ENCODE assay signal across 22 cellular contexts in the genomic region with DNA sequence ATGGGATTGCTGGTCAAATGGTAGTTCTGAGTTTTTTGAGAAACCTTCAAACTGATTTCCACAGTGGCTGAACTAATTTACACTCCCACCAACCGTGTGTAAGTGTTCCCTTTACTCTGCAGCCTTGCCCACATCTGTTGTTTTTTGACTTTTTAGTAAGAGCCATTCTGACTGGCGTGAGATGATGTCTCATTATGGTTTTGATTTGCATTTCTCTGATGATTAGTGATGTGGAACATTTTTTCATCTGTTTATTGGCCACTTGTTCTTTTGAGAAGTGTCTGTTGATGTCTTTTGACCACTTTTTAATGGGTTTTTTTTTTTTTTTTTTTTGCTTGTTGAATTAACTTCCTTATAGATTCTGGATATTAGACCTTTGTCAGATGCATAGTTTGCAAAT. TPM values are rescaled to one million over a fixed set of nuclear protein-coding genes. Genes with fewer than 3 reads are reported as not detected.
DNase-seq lines count a peak whose midpoint lies in the region; ATAC-seq lines count a peak whose summit lies in the region.
"Had no signal": no experiment of that assay in that cellular context is flagged by ENCODE, and none has a peak within 500 bp of the region (broad histone marks: within the 10 kb centered on the region; RNA-seq: fewer than 3 reads in every experiment).

No MANE protein-coding gene starts in this region.

- H3K9me3 Mint-ChIP-seq in activated T-helper 17 cell treated with anti-CD3 and anti-CD28 coated beads, Interleukin-2, amount 50 U/mL, for 72 hours: no peaks in the 10 kb centered on the region
- H3K9me3 Mint-ChIP-seq: GM23338; H9; T-helper 1 cell treated with Interleukin-12 subunit alpha and Interleukin-12 subunit beta and Interleukin-4 antibody, amounts not matched to agents 30 μg/mL and 1 μg/mL, for 36 hours had no signal

- H3K4me3 Mint-ChIP-seq in activated T-helper 17 cell treated with anti-CD3 and anti-CD28 coated beads, Interleukin-2, amount 50 U/mL, for 72 hours: no peak overlapping the region
- H3K4me3 Mint-ChIP-seq: GM23338; H9; T-helper 1 cell treated with Interleukin-12 subunit alpha and Interleukin-12 subunit beta and Interleukin-4 antibody, amounts not matched to agents 30 μg/mL and 1 μg/mL, for 36 hours had no signal

- peak overlapping the region; percentile 64 for H3K27ac Mint-ChIP-seq in activated T-helper 17 cell treated with anti-CD3 and anti-CD28 coated beads, Interleukin-2, amount 50 U/mL, for 72 hours
- H3K27ac Mint-ChIP-seq: CD4-positive, CD25-positive, alpha-beta regulatory T cell; GM23338; H9; T-helper 1 cell treated with Interleukin-12 subunit alpha and Interleukin-12 subunit beta and Interleukin-4 antibody, amounts not matched to agents 30 μg/mL and 1 μg/mL, for 36 hours had no signal

- H3K4me1 Mint-ChIP-seq in activated T-helper 17 cell treated with anti-CD3 and anti-CD28 coated beads, Interleukin-2, amount 50 U/mL, for 72 hours: peaks cover 9% of the 10 kb centered on the region

- H3K36me3 Mint-ChIP-seq in activated T-helper 17 cell treated with anti-CD3 and anti-CD28 coated beads, Interleukin-2, amount 50 U/mL, for 72 hours (ENCODE audit: low read depth): peaks cover 17% of the 10 kb centered on the region

- no peak for ATAC-seq in activated T-helper 17 cell treated with anti-CD3 and anti-CD28 coated beads, Interleukin-2, amount 50 U/mL, for 72 hours (replicated peaks)
- ATAC-seq in HG02610 (IDR thresholded peaks at IDR 0.05; ENCODE audit: unreplicated experiment): no peak
- ATAC-seq: GM23338 had no signal

- DNase-seq in DMS79 treated with DMSO at 0.1 percent for 48 hours (lab: John Stamatoyannopoulos, UW) (peak; percentile 4), DMS79 (lab: John Stamatoyannopoulos, UW) (no peak), NCI-H526 (lab: John Stamatoyannopoulos, UW) (peak; percentile 27 to 29), T1000 (lab: John Stamatoyannopoulos, UW) (no peak)
- DNase-seq in activated CD8-positive, alpha-beta memory T cell treated with anti-CD3 and anti-CD28 coated beads for 24 hours: no peak
- DNase-seq: 8988T; ACHN; CD4-positive, CD25-positive, alpha-beta regulatory T cell; H9; KBM-7; MG63; NCI-H2029; NCI-H2227 treated with DMSO at 0.1 percent for 48 hours; NCI-H510A treated with DMSO at 0.1 percent for 48 hours; OCI-M1; Peyer's patch; SIG-M5; SW 1271 had no signal

- H3K27me3 Mint-ChIP-seq in activated T-helper 17 cell treated with anti-CD3 and anti-CD28 coated beads, Interleukin-2, amount 50 U/mL, for 72 hours: no peaks in the 10 kb centered on the region

RNA-seq across cellular contexts. Expression of gene CAB39L, which starts 4.3 kb away (rescaled TPM):
- 10 to 100 TPM in 1 of 2 donors, 1 to 10 TPM in 1; 5.1 to 13.8 TPM for total RNA-seq in activated T-helper 17 cell treated with anti-CD3 and anti-CD28 coated beads, Interleukin-2, amount 50 U/mL, for 72 hours

RNA-seq across cellular contexts. Expression of gene SETDB2, which starts 4.5 kb away (rescaled TPM):
- total RNA-seq in activated T-helper 17 cell treated with anti-CD3 and anti-CD28 coated beads, Interleukin-2, amount 50 U/mL, for 72 hours: 10 to 100 TPM; 14.1 to 16.3 TPM

RNA-seq across cellular contexts. Expression of gene PHF11, which starts 56.1 kb away (rescaled TPM):
- total RNA-seq in activated T-helper 17 cell treated with anti-CD3 and anti-CD28 coated beads, Interleukin-2, amount 50 U/mL, for 72 hours: 10 to 100 TPM; 64.5 to 94.8 TPM

Comparison
In these comparisons a context has a peak if more than half of its experiments do, and no peak if none do; other contexts are left out.
1. DNase-seq: peak in DMS79 treated with DMSO at 0.1 percent for 48 hours (single experiment) and NCI-H526 (2 of 2); none in DMS79 (single experiment), activated CD8-positive, alpha-beta memory T cell treated with anti-CD3 and anti-CD28 coated beads for 24 hours (single experiment) and T1000 (single experiment).